In genomic region chr2:28276076-28276618, GRCh38 we compare ENCODE assay signal across 1 cellular context.
TF ChIP-seq lines count a peak whose summit lies in the region.

No MANE protein-coding gene starts in this region.

TF ChIP-seq in HEK293, 187 proteins besides CTCF, POLR2A, EP300 and RAD21 (continued from another document):
- TF ChIP-seq PRDM10 (tag by site-specific recombination; IDR thresholded peaks at IDR 0.05) (peak; percentile 45; the same call in 1 of the 2 replicates), ZNF621 (tag by site-specific recombination; IDR thresholded peaks at IDR 0.05) (no peak)
